Comparison of ENCODE assay signal across 23 cellular contexts in genomic region chr17:29445844-29446243, GRCh38.
DNase-seq lines count a peak whose midpoint lies in the region; ATAC-seq and TF ChIP-seq lines count a peak whose summit lies in the region.
"Had no signal": no experiment of that assay in that cellular context is flagged by ENCODE, and none has a peak within 500 bp of the region (broad histone marks: within the 10 kb centered on the region; RNA-seq: fewer than 3 reads in every experiment).

No MANE protein-coding gene starts in this region.

- DNase-seq in NCI-H146 (lab: John Stamatoyannopoulos, UW) (peak; percentile 1), NCI-H146 treated with DMSO at 0.1 percent for 48 hours (lab: John Stamatoyannopoulos, UW; ENCODE audit: unreplicated experiment) (no peak), DMS79 treated with DMSO at 0.1 percent for 48 hours (lab: John Stamatoyannopoulos, UW) (no peak), superior temporal gyrus (ENCODE audit: extremely low spot score) (no peak), HCEC 1CT (no peak)
- no peak for DNase-seq in central memory CD8-positive, alpha-beta T cell (ENCODE audit: low spot score in 2 of 2)
- DNase-seq: activated CD4-positive, alpha-beta T cell treated with anti-CD3 and anti-CD28 coated beads, Interleukin-2, amount 50 U/mL, for 4 hours; DMS 273 treated with DMSO at 0.1 percent for 48 hours; hypothalamus; KBM-7; kidney; NCI-H2081 treated with DMSO at 0.1 percent for 48 hours; NCI-H510A treated with DMSO at 0.1 percent for 48 hours; psoas muscle; SHP77; small intestine; stimulated activated CD4-positive, alpha-beta T cell treated with anti-CD3 and anti-CD28 coated beads, Interleukin-4, amount 100 ng/mL, for 1 hour; substantia nigra had no signal

- H3K27me3 Mint-ChIP-seq in central memory CD8-positive, alpha-beta T cell, result no peaks in the 10 kb centered on the region
- H3K27me3 Mint-ChIP-seq in nephron (ENCODE audit: low read depth), result no peaks in the 10 kb centered on the region

- no peak overlapping the region for H3K27ac ChIP-seq in HEK293 (ENCODE audit: extremely low read depth, low read depth, low read length)
- H3K27ac ChIP-seq: 22Rv1, psoas muscle had no signal

- CTCF ChIA-PET in HEK293 (lab: Yijun Ruan, JAX), result interaction anchor here (0.7 kb wide), 1 partner anchor 457 kb away, joined by 4 read pairs; no protein-coding TSS in a partner anchor

- no peaks in the 10 kb centered on the region for H3K9me3 Mint-ChIP-seq in central memory CD8-positive, alpha-beta T cell
- no peaks in the 10 kb centered on the region for H3K9me3 Mint-ChIP-seq in nephron
- H3K9me3 Mint-ChIP-seq: activated naive CD4-positive, alpha-beta T cell treated with anti-CD3 and anti-CD28 coated beads, Interleukin-2, amount 50 U/mL, for 72 hours had no signal

- peaks cover 70% of the 10 kb centered on the region for H3K4me1 Mint-ChIP-seq in central memory CD8-positive, alpha-beta T cell
- H3K4me1 Mint-ChIP-seq in nephron, result peaks cover 33% of the 10 kb centered on the region

- H3K4me3 Mint-ChIP-seq in central memory CD8-positive, alpha-beta T cell, result no peak overlapping the region
- no peak overlapping the region for H3K4me3 Mint-ChIP-seq in nephron

- no peak for ATAC-seq in central memory CD8-positive, alpha-beta T cell (replicated peaks; ENCODE audit: extremely low read depth, poor library complexity, severe bottlenecking)
- ATAC-seq: GM12878, psoas muscle had no signal

- TF ChIP-seq CTCF in HEK293 (tag by site-specific recombination; IDR thresholded peaks at IDR 0.05), result no peak
- no peak for TF ChIP-seq CTCF in nephron (IDR thresholded peaks at IDR 0.05; ENCODE audit: unreplicated experiment in 3 of 3)

- H3K9me3 ChIP-seq in HEK293 (ENCODE audit: control insufficient read depth, insufficient read depth, low read depth, low read length), result no peaks in the 10 kb centered on the region
- H3K9me3 ChIP-seq: psoas muscle had no signal

- H3K4me1 ChIP-seq in HEK293 (ENCODE audit: control insufficient read depth, insufficient read depth, low read length), result peaks cover 10% of the 10 kb centered on the region

- peaks cover 0 to 29% of the 10 kb centered on the region in 2 experiments; a peak in 2 of 3 replicates for H3K36me3 ChIP-seq in HEK293 (ENCODE audit: control insufficient read depth in 2 of 2, insufficient read depth in 1 of 2, low read length in 2 of 2)

- no peak overlapping the region for H3K4me3 ChIP-seq in HEK293 (ENCODE audit: low read depth, low read length)
- H3K4me3 ChIP-seq: GM12878, psoas muscle had no signal

- POLR2A ChIA-PET in HEK293 (lab: Yijun Ruan, JAX), result no interaction called here

- peaks cover 11% of the 10 kb centered on the region for H3K36me3 Mint-ChIP-seq in central memory CD8-positive, alpha-beta T cell (ENCODE audit: insufficient read depth)
- H3K36me3 Mint-ChIP-seq in nephron (ENCODE audit: low read depth), result peaks cover 26% of the 10 kb centered on the region

- H3K27ac Mint-ChIP-seq in central memory CD8-positive, alpha-beta T cell (ENCODE audit: low read depth), result peak overlapping the region; percentile 91
- peak overlapping the region; percentile 1 to 46 (median 3) for H3K27ac Mint-ChIP-seq in nephron

TF ChIP-seq in HEK293, 187 proteins besides CTCF, POLR2A, EP300 and RAD21:
- TF ChIP-seq ZNF488 (tag by site-specific recombination; IDR thresholded peaks at IDR 0.05), result no peak
- TF ChIP-seq PRDM6 (tag by site-specific recombination; IDR thresholded peaks at IDR 0.05), result peak; percentile 59
- peak; percentile 19 for TF ChIP-seq SETDB1 (IDR thresholded peaks at IDR 0.05; ENCODE audit: insufficient read length, low read length)
- TF ChIP-seq YY2 (tag by site-specific recombination; IDR thresholded peaks at IDR 0.05), result no peak
- no peak for TF ChIP-seq ZSCAN16 (tag by site-specific recombination; IDR thresholded peaks at IDR 0.05)
- no peak for TF ChIP-seq ZEB2 (tag by site-specific recombination; IDR thresholded peaks at IDR 0.05)
- no peak for TF ChIP-seq ZNF394 (tag by site-specific recombination; IDR thresholded peaks at IDR 0.05; ENCODE audit: borderline replicate concordance)
